ENCODE assay signal across 20 cellular contexts in genomic region chr6:133055527-133055966, GRCh38.
A peak's percentile ranks its signal among the peaks of the same experiment; 100 is the strongest.
DNase-seq lines count a peak whose midpoint lies in the region; ATAC-seq lines count a peak whose summit lies in the region.
"Had no signal": no experiment of that assay in that cellular context is flagged by ENCODE, and none has a peak within 500 bp of the region (broad histone marks: within the 10 kb centered on the region; RNA-seq: fewer than 3 reads in every experiment).

No MANE protein-coding gene starts in this region.

- DNase-seq in NCI-H1417 (lab: John Stamatoyannopoulos, UW) (peak in 2 of 3 experiments; percentile 7 to 64), NCI-H1417 treated with DMSO at 0.1 percent for 48 hours (lab: John Stamatoyannopoulos, UW) (no peak), cerebellar cortex (ENCODE audit: low spot score) (peak; percentile 21), iPS DF 19.7 (ENCODE audit: low read depth, low spot score) (peak; percentile 35), NCI-H1930 (lab: John Stamatoyannopoulos, UW) (no peak), dermis blood vessel endothelial cell (no peak), GF-D8 (lab: John Stamatoyannopoulos, UW) (no peak)
- DNase-seq: 8988T; activated CD4-positive, alpha-beta T cell treated with anti-CD3 and anti-CD28 coated beads, Interleukin-2, amount 10 ng/mL, durations not matched to agents 24 days and 14 days; HCEC 1CT; lower lobe of right lung; MG63; NCI-H2081 treated with DMSO at 0.1 percent for 48 hours; NCI-H526; retina; SHP77; T-helper 1 cell; upper lobe of left lung had no signal

- ATAC-seq in GM18520 (IDR thresholded peaks at IDR 0.05; ENCODE audit: unreplicated experiment) = no peak
- ATAC-seq: activated T-helper 17 cell treated with anti-CD3 and anti-CD28 coated beads, Interleukin-2, amount 50 U/mL, for 72 hours; lower lobe of right lung had no signal

Comparison
In these comparisons a context has a peak if more than half of its experiments do, and no peak if none do; other contexts are left out.
1. DNase-seq: peak in NCI-H1417 (2 of 3), cerebellar cortex (single experiment) and iPS DF 19.7 (single experiment); none in NCI-H1417 treated with DMSO at 0.1 percent for 48 hours (single experiment), NCI-H1930 (0 of 2), dermis blood vessel endothelial cell (single experiment) and GF-D8 (single experiment).